Comparison of ENCODE assay signal across 17 cellular contexts in the genomic region with DNA sequence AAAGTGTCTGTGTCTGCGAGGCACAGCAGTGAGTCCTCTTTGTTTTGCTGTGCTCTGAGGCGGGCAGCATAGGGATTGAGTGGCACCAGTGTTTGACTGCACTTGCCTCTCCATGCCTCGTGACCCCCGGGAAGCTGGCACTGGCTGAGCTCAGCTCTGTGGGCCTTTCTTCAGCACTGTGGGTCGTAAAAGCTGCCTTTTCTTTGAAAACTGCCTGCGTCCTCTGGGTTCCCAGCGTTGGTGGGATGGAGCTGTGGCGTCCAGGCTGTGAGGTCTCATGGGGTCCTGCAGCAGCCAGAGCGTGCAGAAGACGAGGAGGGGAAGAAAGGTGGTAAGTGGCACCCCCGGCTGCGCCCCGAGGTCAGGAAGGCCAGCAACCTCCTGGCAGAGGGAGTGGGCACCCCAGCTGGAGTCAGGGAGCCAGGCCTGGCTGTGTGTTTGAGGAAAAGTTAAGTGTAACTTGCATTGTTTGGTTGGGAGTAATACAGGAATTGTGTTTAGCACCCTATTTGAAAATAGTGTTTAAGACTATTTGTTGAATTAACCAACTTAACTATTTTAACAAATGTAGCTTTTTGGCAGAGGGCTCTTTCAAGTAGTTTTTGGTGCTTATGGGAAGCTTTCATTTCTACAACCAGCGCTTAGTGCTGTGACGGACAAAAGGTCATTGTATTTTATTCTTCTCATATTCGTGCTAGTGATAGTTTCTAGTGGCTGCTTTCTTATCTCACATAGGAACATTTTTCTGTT.
A peak's percentile ranks its signal among the peaks of the same experiment; 100 is the strongest.
DNase-seq lines count a peak whose midpoint lies in the region.
"Had no signal": no experiment of that assay in that cellular context is flagged by ENCODE, and none has a peak within 500 bp of the region (broad histone marks: within the 10 kb centered on the region; RNA-seq: fewer than 3 reads in every experiment).

No MANE protein-coding gene starts in this region.

- H3K36me3 ChIP-seq in H7 (replicated peaks; ENCODE audit: control insufficient read depth, insufficient read depth, low read length), result peaks cover 2% of the 10 kb centered on the region

- intact Hi-C loops in head of caudate nucleus (cut with DNase I), result no loop called here

- H3K4me3 ChIP-seq in H7 (ENCODE audit: insufficient read depth, low read depth, low read length), result no peak overlapping the region
- H3K4me3 ChIP-seq: SJCRH30, upper lobe of left lung had no signal

- no peaks in the 10 kb centered on the region for H3K27me3 ChIP-seq in H7 (ENCODE audit: control insufficient read depth, insufficient read depth, low read length)
- H3K27me3 ChIP-seq: SJCRH30, upper lobe of left lung had no signal

- DNase-seq in H7 (peak; percentile 51), amygdala (lab: John Stamatoyannopoulos, UW) (peak in 54 of 56 donors; percentile 26 to 97 (median 81)), head of caudate nucleus (peak; percentile 73 to 97 (median 92)), putamen (ENCODE audit: low spot score) (peak; percentile 91), NCI-H187 treated with DMSO at 0.1 percent for 48 hours (lab: John Stamatoyannopoulos, UW) (no peak), activated T-cell treated with anti-CD3 and anti-CD28 coated beads for 4 hours (no peak), NCI-H226 (no peak), H4 (ENCODE audit: low spot score) (no peak)
- DNase-seq: activated CD4-positive, alpha-beta T cell treated with anti-CD3 and anti-CD28 coated beads, Interleukin-2, amount 50 U/mL, for 1 hour; activated T-cell treated with anti-CD3 and anti-CD28 coated beads, Interleukin-2, amount 50 U/mL, for 48 hours; dermis blood vessel endothelial cell; DMS 273 treated with DMSO at 0.1 percent for 48 hours; MM.1S; NCI-H2171 treated with DMSO at 0.1 percent for 48 hours; SJCRH30; stimulated activated CD4-positive, alpha-beta T cell treated with anti-CD3 and anti-CD28 coated beads, Interleukin-4, amount 100 ng/mL, for 4 hours had no signal

Comparison
In these comparisons a context has a peak if more than half of its experiments do, and no peak if none do; other contexts are left out.
1. DNase-seq: peak in H7 (single experiment), amygdala (54 of 56), head of caudate nucleus (42 of 42) and putamen (single experiment); none in NCI-H187 treated with DMSO at 0.1 percent for 48 hours (single experiment), activated T-cell treated with anti-CD3 and anti-CD28 coated beads for 4 hours (single experiment), NCI-H226 (single experiment) and H4 (single experiment).